Comparison of ENCODE assay signal across 20 cellular contexts in the genomic region with DNA sequence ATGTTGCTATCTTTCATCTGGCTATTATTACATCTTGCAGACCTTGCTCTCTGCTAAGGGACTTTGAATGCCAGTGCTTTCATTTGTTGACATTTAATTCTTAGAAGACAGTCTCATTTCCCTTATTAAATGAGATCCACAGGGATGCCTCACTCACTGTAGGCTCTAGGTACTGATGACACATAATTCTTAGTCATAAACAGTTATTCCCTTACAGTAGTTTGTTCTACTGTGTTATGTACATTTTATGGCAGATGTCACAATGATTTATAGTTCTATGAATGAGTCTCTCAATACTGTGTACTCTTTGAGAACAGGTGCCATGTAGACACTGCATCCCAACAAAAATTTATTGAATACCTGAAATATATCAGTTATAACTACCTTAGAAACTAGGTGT.
DNase-seq lines count a peak whose midpoint lies in the region; ATAC-seq and TF ChIP-seq lines count a peak whose summit lies in the region.
"Had no signal": no experiment of that assay in that cellular context is flagged by ENCODE, and none has a peak within 500 bp of the region (broad histone marks: within the 10 kb centered on the region; RNA-seq: fewer than 3 reads in every experiment).

No MANE protein-coding gene starts in this region.

- no peaks in the 10 kb centered on the region for H4K20me1 ChIP-seq in GM23248 (ENCODE audit: insufficient read depth)

- no peak overlapping the region for H3K4me2 ChIP-seq in GM23248 (ENCODE audit: unreplicated experiment)
- H3K4me2 ChIP-seq: neural progenitor cell had no signal

- no peak for TF ChIP-seq POLR2A in lower leg skin (IDR thresholded peaks at IDR 0.05)

- no peak overlapping the region for H2AFZ ChIP-seq in GM23248
- H2AFZ ChIP-seq: neural progenitor cell had no signal

- TF ChIP-seq CTCF in A673 (conservative IDR thresholded peaks at IDR 0.05; ENCODE audit: low read depth, low read length) (no peak), fibroblast of mammary gland (conservative IDR thresholded peaks at IDR 0.05; ENCODE audit: control insufficient read depth, insufficient read depth, low read depth, low read length) (no peak), GM13977 (IDR thresholded peaks at IDR 0.05; ENCODE audit: extremely low read depth, insufficient read depth, missing control alignments) (no peak), lower leg skin (IDR thresholded peaks at IDR 0.05) (no peak)

- CTCF ChIA-PET in A673 (lab: Charles Lee) = no interaction called here

- DNase-seq in A673 (ENCODE audit: low spot score) (peak; percentile 7), GM23248 (peak; percentile 36), NCI-H748 (lab: John Stamatoyannopoulos, UW; ENCODE audit: unreplicated experiment) (peak; percentile 66), fibroblast of mammary gland (ENCODE audit: low read depth) (peak; percentile 40), GM13977 (ENCODE audit: low spot score) (no peak), lower leg skin (ENCODE audit: low spot score in 2 of 2) (no peak)
- DNase-seq: activated T-cell treated with anti-CD3 and anti-CD28 coated beads, Interleukin-2, amount 50 U/mL, for 72 hours; DMS79; gastrocnemius medialis; KG1; mesenchymal stem cell; NCI-H187 treated with DMSO at 0.1 percent for 48 hours; right cardiac atrium; stimulated activated CD4-positive, alpha-beta T cell treated with anti-CD3 and anti-CD28 coated beads, Interleukin-4, amount 100 ng/mL, for 1 hour; T1000; thyroid gland had no signal

- H3K27ac ChIP-seq in A673 (ENCODE audit: low read depth, low read length, poor library complexity, severe bottlenecking) = no peak overlapping the region
- no peak overlapping the region for H3K27ac ChIP-seq in GM23248
- H3K27ac ChIP-seq: gastrocnemius medialis, neural progenitor cell, SJSA1, thyroid gland had no signal

- no peaks in the 10 kb centered on the region for H3K9me2 ChIP-seq in GM23248 (ENCODE audit: insufficient read depth)

- intact Hi-C loops in A673 (cut with micrococcal nuclease; ENCODE audit: unreplicated experiment) (no loop called here), lower leg skin (cut with DNase I; ENCODE audit: low total_unique reads) (loop anchor here (5.0 kb wide), 1 partner anchor 1550 kb away; no protein-coding TSS in a partner anchor)

- H3K4me1 ChIP-seq in A673 (ENCODE audit: insufficient read depth, low read length, poor library complexity, severe bottlenecking) = peaks cover 10% of the 10 kb centered on the region
- H3K4me1 ChIP-seq in GM23248 (ENCODE audit: insufficient read depth) = no peaks in the 10 kb centered on the region
- H3K4me1 ChIP-seq: gastrocnemius medialis, SJSA1, thyroid gland had no signal

- H3K4me3 ChIP-seq in A673 (ENCODE audit: low read depth, low read length, poor library complexity, severe bottlenecking) = no peak overlapping the region
- no peak overlapping the region for H3K4me3 ChIP-seq in GM23248
- H3K4me3 ChIP-seq in fibroblast of mammary gland (ENCODE audit: control insufficient read depth, low read depth, low read length) = no peak overlapping the region
- no peak overlapping the region for H3K4me3 ChIP-seq in lower leg skin (ENCODE audit: low read depth, poor library complexity, severe bottlenecking)
- H3K4me3 ChIP-seq: gastrocnemius medialis, neural progenitor cell, SJSA1, thyroid gland had no signal

- H3K36me3 ChIP-seq in A673 (ENCODE audit: insufficient read depth, low read length, poor library complexity, severe bottlenecking) (no peaks in the 10 kb centered on the region), GM23248 (ENCODE audit: low read depth) (no peaks in the 10 kb centered on the region)
- H3K36me3 ChIP-seq: gastrocnemius medialis, SJSA1, thyroid gland had no signal

- in situ Hi-C loops in GM23248 (cut with MboI) (no loop called here), GM13977 (cut with MboI; ENCODE audit: low pct_unique_long_range_greater_than_20kb, low sequenced_read_pairs, unreplicated experiment) (no loop called here)

- H3K27me3 ChIP-seq in A673 (replicated peaks; ENCODE audit: insufficient read depth, low read depth, low read length, poor library complexity) (no peaks in the 10 kb centered on the region), GM23248 (replicated peaks; ENCODE audit: insufficient read depth) (no peaks in the 10 kb centered on the region)
- H3K27me3 ChIP-seq: gastrocnemius medialis, neural progenitor cell, SJSA1, thyroid gland had no signal

- no peaks in the 10 kb centered on the region for H3F3A ChIP-seq in GM23248 (ENCODE audit: insufficient read depth)

- POLR2A ChIA-PET in A673 (lab: Charles Lee; ENCODE audit: low non-redundant PET) = no interaction called here

- BruUV-seq in A673 (replicated peaks; lab: Mats Ljungman, UMichigan) = no TSS peak

- ATAC-seq in HG03442 (IDR thresholded peaks at IDR 0.05; ENCODE audit: unreplicated experiment) (no peak), GM18519 (IDR thresholded peaks at IDR 0.05; ENCODE audit: low FRiP score, unreplicated experiment) (no peak)
- ATAC-seq: activated T-cell treated with anti-CD3 and anti-CD28 coated beads, Interleukin-2, amount 50 U/mL, for 72 hours; gastrocnemius medialis; right cardiac atrium had no signal

- H3K9ac ChIP-seq in GM23248 = no peak overlapping the region
- H3K9ac ChIP-seq: neural progenitor cell had no signal

- no peaks in the 10 kb centered on the region for H3K79me2 ChIP-seq in GM23248 (ENCODE audit: insufficient read depth)

- H3K9me3 ChIP-seq in A673 (ENCODE audit: low read depth, low read length, poor library complexity, severe bottlenecking) (no peaks in the 10 kb centered on the region), GM23248 (ENCODE audit: low read depth) (no peaks in the 10 kb centered on the region)
- H3K9me3 ChIP-seq: gastrocnemius medialis, SJSA1, thyroid gland had no signal

Comparison
In these comparisons a context has a peak if more than half of its experiments do, and no peak if none do; other contexts are left out.
1. DNase-seq: peak in A673 (single experiment), GM23248 (single experiment), NCI-H748 (single experiment) and fibroblast of mammary gland (single experiment); none in GM13977 (single experiment) and lower leg skin (0 of 2).